21 cellular contexts compared by ENCODE assay signal in the genomic region with DNA sequence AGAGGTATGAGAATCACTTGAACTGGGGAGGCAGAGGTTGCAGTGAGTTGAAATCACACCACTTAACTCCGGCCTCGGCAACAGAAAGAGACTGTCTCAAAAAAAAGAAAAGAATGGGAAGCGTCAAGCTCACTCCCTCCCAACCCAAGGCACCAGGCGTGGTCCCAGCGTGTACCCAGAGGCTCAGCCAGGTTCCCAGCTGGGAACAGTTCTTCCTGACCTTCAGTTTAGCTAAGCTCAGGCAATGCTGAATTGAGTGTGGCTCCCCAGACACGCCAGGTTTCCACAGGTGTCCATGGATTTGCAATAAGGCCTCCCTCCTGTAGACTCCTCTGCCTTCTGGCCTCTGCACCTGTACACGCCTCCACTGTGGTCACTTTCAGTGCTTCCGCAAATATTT.
DNase-seq lines count a peak whose midpoint lies in the region; ATAC-seq and TF ChIP-seq lines count a peak whose summit lies in the region.
"Had no signal": no experiment of that assay in that cellular context is flagged by ENCODE, and none has a peak within 500 bp of the region (broad histone marks: within the 10 kb centered on the region; RNA-seq: fewer than 3 reads in every experiment).

No MANE protein-coding gene starts in this region.

- DNase-seq in cerebellar cortex (ENCODE audit: low spot score) (peak; percentile 84), cerebellum (ENCODE audit: low spot score) (peak; percentile 72), spleen (no peak), MM.1S (no peak)
- no peak for DNase-seq in activated T-cell treated with anti-CD3 and anti-CD28 coated beads, Interleukin-2, amount 50 U/mL, for 1 hour
- DNase-seq: 8988T; ACHN; BE2C; CD4-positive, alpha-beta memory T cell; CD4-positive, CD25-positive, alpha-beta regulatory T cell; CD8-positive, alpha-beta memory T cell; COR-L47; DMS 273 treated with DMSO at 0.1 percent for 48 hours; DMS153; DMS53; DMS79; DND-41; EL; GF-D8 had no signal

- no peak overlapping the region for H3K9ac ChIP-seq in MM.1S (ENCODE audit: low read length)
- H3K9ac ChIP-seq: BLaER1 had no signal

- WGBS in spleen, 5 donors: 64 to 74% (median 69%) methylated on average over 8 of the region's 8 CpGs

- TF ChIP-seq POLR2A in spleen (IDR thresholded peaks at IDR 0.05): no peak

- no peak overlapping the region for H3K4me2 ChIP-seq in MM.1S (ENCODE audit: low read depth, low read length)
- H3K4me2 ChIP-seq: BLaER1 had no signal

- H3K27me3 ChIP-seq in spleen (replicated peaks in 1 of 7) (no peaks in the 10 kb centered on the region), MM.1S (replicated peaks; ENCODE audit: insufficient read depth, low read length) (no peaks in the 10 kb centered on the region)
- H3K27me3 ChIP-seq: BE2C, BLaER1 had no signal

- no peak for TF ChIP-seq CTCF in spleen (IDR thresholded peaks at IDR 0.05 in 8 of 11, conservative IDR thresholded peaks at IDR 0.05 in 3 of 11)
- TF ChIP-seq CTCF in MM.1S (IDR thresholded peaks at IDR 0.05; ENCODE audit: low read length): no peak

- ATAC-seq in GM18520 (IDR thresholded peaks at IDR 0.05; ENCODE audit: unreplicated experiment): no peak

- H3K9me2 ChIP-seq in MM.1S (replicated peaks; ENCODE audit: insufficient read depth, low read length): no peaks in the 10 kb centered on the region

- no peaks in the 10 kb centered on the region for H4K20me1 ChIP-seq in MM.1S (ENCODE audit: insufficient read depth, low read length)

- H3K79me2 ChIP-seq in MM.1S (ENCODE audit: low read length): no peaks in the 10 kb centered on the region

- H3K9me3 ChIP-seq in spleen (no peaks in the 10 kb centered on the region), MM.1S (replicated peaks; ENCODE audit: insufficient read depth, low read length) (no peaks in the 10 kb centered on the region)
- H3K9me3 ChIP-seq: BE2C, BLaER1 had no signal

- peaks cover 5 to 94% (median 50%) of the 10 kb centered on the region in 6 donors for H3K4me1 ChIP-seq in spleen
- no peaks in the 10 kb centered on the region for H3K4me1 ChIP-seq in MM.1S (ENCODE audit: low read length)
- H3K4me1 ChIP-seq: BE2C had no signal

- H3K36me3 ChIP-seq in spleen (no peaks in the 10 kb centered on the region), MM.1S (replicated peaks; ENCODE audit: insufficient read depth, low read length) (no peaks in the 10 kb centered on the region)
- H3K36me3 ChIP-seq: BE2C had no signal

- H3K4me3 ChIP-seq in spleen: no peak overlapping the region
- H3K4me3 ChIP-seq in MM.1S (ENCODE audit: low read length): no peak overlapping the region
- H3K4me3 ChIP-seq: BLaER1 had no signal

- intact Hi-C loops in spleen (cut with DNase I; ENCODE audit: low total_unique reads): no loop called here

- H3K27ac ChIP-seq in spleen: peak overlapping the region in 7 of 8 donors; percentile 27 to 86 (median 81)
- H3K27ac ChIP-seq in MM.1S (ENCODE audit: low read length): no peak overlapping the region
- H3K27ac ChIP-seq: BLaER1 had no signal

- no peak overlapping the region for H2AFZ ChIP-seq in MM.1S (ENCODE audit: low read length)

- H3F3A ChIP-seq in MM.1S (ENCODE audit: insufficient read depth, low read length): no peaks in the 10 kb centered on the region

Comparison
In these comparisons a context has a peak if more than half of its experiments do, and no peak if none do; other contexts are left out.
1. DNase-seq: peak in cerebellar cortex (single experiment) and cerebellum (single experiment); none in spleen (single experiment), activated T-cell treated with anti-CD3 and anti-CD28 coated beads, Interleukin-2, amount 50 U/mL, for 1 hour (single experiment) and MM.1S (single experiment).